ENCODE assay signal across 1 cellular context in genomic region chr11:64360403-64360980, GRCh38.
TF ChIP-seq lines count a peak whose summit lies in the region.

No MANE protein-coding gene starts in this region.

TF ChIP-seq in WTC11, 78 proteins besides CTCF, POLR2A, EP300 and RAD21 (continued from another document):
- TF ChIP-seq PRRX2 (CRISPR knock-in tag; IDR thresholded peaks at IDR 0.05) = no peak
